ENCODE assay signal across 1 cellular context in the genomic region with DNA sequence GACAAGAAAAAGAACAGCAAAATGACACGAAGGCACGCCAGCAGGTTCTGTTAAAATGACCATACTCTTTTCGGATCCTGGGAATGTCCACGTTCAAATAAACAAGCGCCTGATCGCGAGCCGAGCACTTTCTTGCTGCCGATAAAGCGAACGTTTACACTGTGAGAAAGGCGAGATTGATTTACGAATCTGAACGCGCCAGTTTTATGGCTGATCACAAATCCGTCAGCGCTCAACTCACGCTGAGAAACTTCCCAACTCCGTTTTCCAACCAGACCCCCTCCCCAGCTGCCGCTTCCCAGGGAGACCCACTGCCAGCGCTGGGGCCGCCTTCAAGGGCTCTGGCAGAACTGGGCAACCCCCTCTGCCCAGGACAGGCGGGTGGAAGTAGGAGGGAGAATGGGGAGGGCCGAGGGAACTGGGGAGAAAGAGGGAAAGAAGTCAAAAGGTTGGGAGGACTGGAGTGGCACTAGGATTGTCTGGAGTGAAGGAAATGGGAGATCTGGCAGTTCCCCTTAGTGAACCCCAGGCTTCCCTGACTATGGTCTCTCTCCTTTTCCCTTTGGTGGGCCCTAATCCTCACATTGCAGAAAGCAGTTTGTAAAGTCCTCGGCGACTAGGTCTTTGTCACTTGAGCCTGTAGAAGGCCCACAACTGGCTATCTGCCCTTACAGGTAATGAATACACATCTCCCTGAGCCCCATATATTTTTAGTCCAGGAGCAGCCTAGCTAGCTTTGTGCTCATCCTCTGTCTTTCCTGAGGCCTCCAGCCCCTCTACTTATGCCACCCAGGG.
TF ChIP-seq lines count a peak whose summit lies in the region.

No MANE protein-coding gene starts in this region.

TF ChIP-seq in HEK293, 187 proteins besides CTCF, POLR2A, EP300 and RAD21 (continued from another document and continues in another):
- TF ChIP-seq, protein P1, sequence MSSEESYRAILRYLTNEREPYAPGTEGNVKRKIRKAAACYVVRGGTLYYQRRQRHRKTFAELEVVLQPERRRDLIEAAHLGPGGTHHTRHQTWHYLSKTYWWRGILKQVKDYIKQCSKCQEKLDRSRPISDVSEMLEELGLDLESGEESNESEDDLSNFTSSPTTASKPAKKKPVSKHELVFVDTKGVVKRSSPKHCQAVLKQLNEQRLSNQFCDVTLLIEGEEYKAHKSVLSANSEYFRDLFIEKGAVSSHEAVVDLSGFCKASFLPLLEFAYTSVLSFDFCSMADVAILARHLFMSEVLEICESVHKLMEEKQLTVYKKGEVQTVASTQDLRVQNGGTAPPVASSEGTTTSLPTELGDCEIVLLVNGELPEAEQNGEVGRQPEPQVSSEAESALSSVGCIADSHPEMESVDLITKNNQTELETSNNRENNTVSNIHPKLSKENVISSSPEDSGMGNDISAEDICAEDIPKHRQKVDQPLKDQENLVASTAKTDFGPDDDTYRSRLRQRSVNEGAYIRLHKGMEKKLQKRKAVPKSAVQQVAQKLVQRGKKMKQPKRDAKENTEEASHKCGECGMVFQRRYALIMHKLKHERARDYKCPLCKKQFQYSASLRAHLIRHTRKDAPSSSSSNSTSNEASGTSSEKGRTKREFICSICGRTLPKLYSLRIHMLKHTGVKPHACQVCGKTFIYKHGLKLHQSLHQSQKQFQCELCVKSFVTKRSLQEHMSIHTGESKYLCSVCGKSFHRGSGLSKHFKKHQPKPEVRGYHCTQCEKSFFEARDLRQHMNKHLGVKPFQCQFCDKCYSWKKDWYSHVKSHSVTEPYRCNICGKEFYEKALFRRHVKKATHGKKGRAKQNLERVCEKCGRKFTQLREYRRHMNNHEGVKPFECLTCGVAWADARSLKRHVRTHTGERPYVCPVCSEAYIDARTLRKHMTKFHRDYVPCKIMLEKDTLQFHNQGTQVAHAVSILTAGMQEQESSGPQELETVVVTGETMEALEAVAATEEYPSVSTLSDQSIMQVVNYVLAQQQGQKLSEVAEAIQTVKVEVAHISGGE (tag by site-specific recombination; conservative IDR thresholded peaks at IDR 0.05; ENCODE audit: low read depth): peak; percentile 29; the same call in 1 of the 2 replicates
- TF ChIP-seq, protein P2, sequence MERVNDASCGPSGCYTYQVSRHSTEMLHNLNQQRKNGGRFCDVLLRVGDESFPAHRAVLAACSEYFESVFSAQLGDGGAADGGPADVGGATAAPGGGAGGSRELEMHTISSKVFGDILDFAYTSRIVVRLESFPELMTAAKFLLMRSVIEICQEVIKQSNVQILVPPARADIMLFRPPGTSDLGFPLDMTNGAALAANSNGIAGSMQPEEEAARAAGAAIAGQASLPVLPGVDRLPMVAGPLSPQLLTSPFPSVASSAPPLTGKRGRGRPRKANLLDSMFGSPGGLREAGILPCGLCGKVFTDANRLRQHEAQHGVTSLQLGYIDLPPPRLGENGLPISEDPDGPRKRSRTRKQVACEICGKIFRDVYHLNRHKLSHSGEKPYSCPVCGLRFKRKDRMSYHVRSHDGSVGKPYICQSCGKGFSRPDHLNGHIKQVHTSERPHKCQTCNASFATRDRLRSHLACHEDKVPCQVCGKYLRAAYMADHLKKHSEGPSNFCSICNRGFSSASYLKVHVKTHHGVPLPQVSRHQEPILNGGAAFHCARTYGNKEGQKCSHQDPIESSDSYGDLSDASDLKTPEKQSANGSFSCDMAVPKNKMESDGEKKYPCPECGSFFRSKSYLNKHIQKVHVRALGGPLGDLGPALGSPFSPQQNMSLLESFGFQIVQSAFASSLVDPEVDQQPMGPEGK (tag by site-specific recombination; IDR thresholded peaks at IDR 0.05): peak; percentile 84
- TF ChIP-seq ZNF777 (tag by site-specific recombination; IDR thresholded peaks at IDR 0.05; ENCODE audit: borderline replicate concordance): no peak
- peak; percentile 62; the same call in 1 of the 2 replicates for TF ChIP-seq ZBTB48 (tag by site-specific recombination; IDR thresholded peaks at IDR 0.05)
- peak; percentile 89 for TF ChIP-seq ZBTB8A (tag by site-specific recombination; IDR thresholded peaks at IDR 0.05)
- TF ChIP-seq HOXA7 (CRISPR knock-in tag; IDR thresholded peaks at IDR 0.05; ENCODE audit: borderline replicate concordance): no peak
- no peak for TF ChIP-seq KLF1 (tag by site-specific recombination; IDR thresholded peaks at IDR 0.05)
- TF ChIP-seq, protein P3, sequence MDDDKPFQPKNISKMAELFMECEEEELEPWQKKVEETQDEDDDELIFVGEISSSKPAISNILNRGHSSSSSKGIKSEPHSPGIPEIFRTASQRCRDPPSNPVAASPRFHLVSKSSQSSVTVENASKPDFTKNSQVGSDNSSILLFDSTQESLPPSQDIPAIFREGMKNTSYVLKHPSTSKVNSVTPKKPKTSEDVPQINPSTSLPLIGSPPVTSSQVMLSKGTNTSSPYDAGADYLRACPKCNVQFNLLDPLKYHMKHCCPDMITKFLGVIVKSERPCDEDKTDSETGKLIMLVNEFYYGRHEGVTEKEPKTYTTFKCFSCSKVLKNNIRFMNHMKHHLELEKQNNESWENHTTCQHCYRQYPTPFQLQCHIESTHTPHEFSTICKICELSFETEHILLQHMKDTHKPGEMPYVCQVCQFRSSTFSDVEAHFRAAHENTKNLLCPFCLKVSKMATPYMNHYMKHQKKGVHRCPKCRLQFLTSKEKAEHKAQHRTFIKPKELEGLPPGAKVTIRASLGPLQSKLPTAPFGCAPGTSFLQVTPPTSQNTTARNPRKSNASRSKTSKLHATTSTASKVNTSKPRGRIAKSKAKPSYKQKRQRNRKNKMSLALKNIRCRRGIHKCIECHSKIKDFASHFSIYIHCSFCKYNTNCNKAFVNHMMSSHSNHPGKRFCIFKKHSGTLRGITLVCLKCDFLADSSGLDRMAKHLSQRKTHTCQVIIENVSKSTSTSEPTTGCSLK (tag by site-specific recombination; IDR thresholded peaks at IDR 0.05): no peak
- peak; percentile 45; the same call in 1 of the 2 replicates for TF ChIP-seq ZNF2 (tag by site-specific recombination; IDR thresholded peaks at IDR 0.05)
- no peak for TF ChIP-seq ZNF404 (tag by site-specific recombination; IDR thresholded peaks at IDR 0.05)
- no peak for TF ChIP-seq SALL2 (tag by site-specific recombination; IDR thresholded peaks at IDR 0.05; ENCODE audit: borderline replicate concordance)
- TF ChIP-seq ZNF830 (tag by site-specific recombination; IDR thresholded peaks at IDR 0.05; ENCODE audit: low read depth): no peak
- peak; percentile 95 for TF ChIP-seq GFI1B (tag by site-specific recombination; IDR thresholded peaks at IDR 0.05)
- no peak for TF ChIP-seq ZNF138 (tag by site-specific recombination; IDR thresholded peaks at IDR 0.05; ENCODE audit: borderline replicate concordance)
- peak; percentile 42; the same call in 1 of the 2 replicates for TF ChIP-seq ZNF76 (tag by site-specific recombination; IDR thresholded peaks at IDR 0.05; ENCODE audit: borderline replicate concordance, low read depth)
- TF ChIP-seq, protein P4, sequence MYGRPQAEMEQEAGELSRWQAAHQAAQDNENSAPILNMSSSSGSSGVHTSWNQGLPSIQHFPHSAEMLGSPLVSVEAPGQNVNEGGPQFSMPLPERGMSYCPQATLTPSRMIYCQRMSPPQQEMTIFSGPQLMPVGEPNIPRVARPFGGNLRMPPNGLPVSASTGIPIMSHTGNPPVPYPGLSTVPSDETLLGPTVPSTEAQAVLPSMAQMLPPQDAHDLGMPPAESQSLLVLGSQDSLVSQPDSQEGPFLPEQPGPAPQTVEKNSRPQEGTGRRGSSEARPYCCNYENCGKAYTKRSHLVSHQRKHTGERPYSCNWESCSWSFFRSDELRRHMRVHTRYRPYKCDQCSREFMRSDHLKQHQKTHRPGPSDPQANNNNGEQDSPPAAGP (tag by site-specific recombination; IDR thresholded peaks at IDR 0.05): peak; percentile 61; the same call in 1 of the 2 replicates
- peak; percentile 25 for TF ChIP-seq SP2 (tag by site-specific recombination; IDR thresholded peaks at IDR 0.05)
- TF ChIP-seq OSR2 (tag by site-specific recombination; IDR thresholded peaks at IDR 0.05): peak; percentile 76
- TF ChIP-seq ZNF16 (tag by site-specific recombination; IDR thresholded peaks at IDR 0.05; ENCODE audit: low read depth): no peak
- TF ChIP-seq, protein P5, sequence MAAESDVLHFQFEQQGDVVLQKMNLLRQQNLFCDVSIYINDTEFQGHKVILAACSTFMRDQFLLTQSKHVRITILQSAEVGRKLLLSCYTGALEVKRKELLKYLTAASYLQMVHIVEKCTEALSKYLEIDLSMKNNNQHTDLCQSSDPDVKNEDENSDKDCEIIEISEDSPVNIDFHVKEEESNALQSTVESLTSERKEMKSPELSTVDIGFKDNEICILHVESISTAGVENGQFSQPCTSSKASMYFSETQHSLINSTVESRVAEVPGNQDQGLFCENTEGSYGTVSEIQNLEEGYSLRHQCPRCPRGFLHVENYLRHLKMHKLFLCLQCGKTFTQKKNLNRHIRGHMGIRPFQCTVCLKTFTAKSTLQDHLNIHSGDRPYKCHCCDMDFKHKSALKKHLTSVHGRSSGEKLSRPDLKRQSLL (tag by site-specific recombination; IDR thresholded peaks at IDR 0.05): no peak
- 0 out of 2 replicates have a peak, but pooled peaks have one; percentile 12 for TF ChIP-seq ZBTB21 (tag by site-specific recombination; IDR thresholded peaks at IDR 0.05)
- peak; percentile 26 for TF ChIP-seq ZNF24 (tag by site-specific recombination; IDR thresholded peaks at IDR 0.05)
- no peak for TF ChIP-seq ZNF239 (tag by site-specific recombination; IDR thresholded peaks at IDR 0.05)
- peak; percentile 99 for TF ChIP-seq FEZF1 (tag by site-specific recombination; IDR thresholded peaks at IDR 0.05)
- no peak for TF ChIP-seq KLF16 (tag by site-specific recombination; IDR thresholded peaks at IDR 0.05)
- no peak for TF ChIP-seq ZNF747 (tag by site-specific recombination; IDR thresholded peaks at IDR 0.05)
- no peak for TF ChIP-seq ZNF658 (tag by site-specific recombination; IDR thresholded peaks at IDR 0.05)
- TF ChIP-seq ZNF654 (tag by site-specific recombination; IDR thresholded peaks at IDR 0.05; ENCODE audit: low read depth): no peak
- no peak; the same call in 1 of the 2 replicates for TF ChIP-seq OVOL3 (tag by site-specific recombination; IDR thresholded peaks at IDR 0.05)
- TF ChIP-seq ZNF211 (tag by site-specific recombination; IDR thresholded peaks at IDR 0.05; ENCODE audit: low read depth): no peak
- TF ChIP-seq, protein P6, sequence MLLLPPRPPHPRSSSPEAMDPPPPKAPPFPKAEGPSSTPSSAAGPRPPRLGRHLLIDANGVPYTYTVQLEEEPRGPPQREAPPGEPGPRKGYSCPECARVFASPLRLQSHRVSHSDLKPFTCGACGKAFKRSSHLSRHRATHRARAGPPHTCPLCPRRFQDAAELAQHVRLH (tag by site-specific recombination; IDR thresholded peaks at IDR 0.05): peak; percentile 79
- TF ChIP-seq ZNF521 (tag by site-specific recombination; IDR thresholded peaks at IDR 0.05): no peak
- no peak for TF ChIP-seq ZBTB7A (tag by site-specific recombination; IDR thresholded peaks at IDR 0.05; ENCODE audit: low read depth)
- peak; percentile 49; the same call in 1 of the 2 replicates for TF ChIP-seq YY1 (tag by site-specific recombination; IDR thresholded peaks at IDR 0.05)
- TF ChIP-seq BCL11B (tag by site-specific recombination; IDR thresholded peaks at IDR 0.05; ENCODE audit: low read depth): peak; percentile 93
- TF ChIP-seq ZIC2 (tag by site-specific recombination; IDR thresholded peaks at IDR 0.05): peak; percentile 97
- no peak for TF ChIP-seq RBAK (tag by site-specific recombination; IDR thresholded peaks at IDR 0.05)
- TF ChIP-seq ZNF529 (tag by site-specific recombination; IDR thresholded peaks at IDR 0.05; ENCODE audit: insufficient replicate concordance): no peak
- TF ChIP-seq MEIS1 (CRISPR knock-in tag; IDR thresholded peaks at IDR 0.05; ENCODE audit: borderline replicate concordance): no peak
- TF ChIP-seq, protein P7, sequence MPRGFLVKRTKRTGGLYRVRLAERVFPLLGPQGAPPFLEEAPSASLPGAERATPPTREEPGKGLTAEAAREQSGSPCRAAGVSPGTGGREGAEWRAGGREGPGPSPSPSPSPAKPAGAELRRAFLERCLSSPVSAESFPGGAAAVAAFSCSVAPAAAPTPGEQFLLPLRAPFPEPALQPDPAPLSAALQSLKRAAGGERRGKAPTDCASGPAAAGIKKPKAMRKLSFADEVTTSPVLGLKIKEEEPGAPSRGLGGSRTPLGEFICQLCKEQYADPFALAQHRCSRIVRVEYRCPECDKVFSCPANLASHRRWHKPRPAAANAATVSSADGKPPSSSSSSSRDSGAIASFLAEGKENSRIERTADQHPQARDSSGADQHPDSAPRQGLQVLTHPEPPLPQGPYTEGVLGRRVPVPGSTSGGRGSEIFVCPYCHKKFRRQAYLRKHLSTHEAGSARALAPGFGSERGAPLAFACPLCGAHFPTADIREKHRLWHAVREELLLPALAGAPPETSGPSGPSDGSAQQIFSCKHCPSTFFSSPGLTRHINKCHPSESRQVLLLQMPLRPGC (tag by site-specific recombination; IDR thresholded peaks at IDR 0.05): peak; percentile 76
- TF ChIP-seq, protein P8, sequence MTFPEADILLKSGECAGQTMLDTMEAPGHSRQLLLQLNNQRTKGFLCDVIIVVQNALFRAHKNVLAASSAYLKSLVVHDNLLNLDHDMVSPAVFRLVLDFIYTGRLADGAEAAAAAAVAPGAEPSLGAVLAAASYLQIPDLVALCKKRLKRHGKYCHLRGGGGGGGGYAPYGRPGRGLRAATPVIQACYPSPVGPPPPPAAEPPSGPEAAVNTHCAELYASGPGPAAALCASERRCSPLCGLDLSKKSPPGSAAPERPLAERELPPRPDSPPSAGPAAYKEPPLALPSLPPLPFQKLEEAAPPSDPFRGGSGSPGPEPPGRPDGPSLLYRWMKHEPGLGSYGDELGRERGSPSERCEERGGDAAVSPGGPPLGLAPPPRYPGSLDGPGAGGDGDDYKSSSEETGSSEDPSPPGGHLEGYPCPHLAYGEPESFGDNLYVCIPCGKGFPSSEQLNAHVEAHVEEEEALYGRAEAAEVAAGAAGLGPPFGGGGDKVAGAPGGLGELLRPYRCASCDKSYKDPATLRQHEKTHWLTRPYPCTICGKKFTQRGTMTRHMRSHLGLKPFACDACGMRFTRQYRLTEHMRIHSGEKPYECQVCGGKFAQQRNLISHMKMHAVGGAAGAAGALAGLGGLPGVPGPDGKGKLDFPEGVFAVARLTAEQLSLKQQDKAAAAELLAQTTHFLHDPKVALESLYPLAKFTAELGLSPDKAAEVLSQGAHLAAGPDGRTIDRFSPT (tag by site-specific recombination; IDR thresholded peaks at IDR 0.05): peak; percentile 94
- no peak for TF ChIP-seq ZNF571 (tag by site-specific recombination; IDR thresholded peaks at IDR 0.05)
- TF ChIP-seq IKZF3 (tag by site-specific recombination; IDR thresholded peaks at IDR 0.05): peak; percentile 99
- TF ChIP-seq ZNF660 (tag by site-specific recombination; IDR thresholded peaks at IDR 0.05): 0 out of 2 replicates have a peak, but pooled peaks have one; percentile 5
- TF ChIP-seq ZNF366 (tag by site-specific recombination; conservative IDR thresholded peaks at IDR 0.05): peak; percentile 64
- no peak for TF ChIP-seq ZNF624 (tag by site-specific recombination; IDR thresholded peaks at IDR 0.05)
- TF ChIP-seq, protein P9, sequence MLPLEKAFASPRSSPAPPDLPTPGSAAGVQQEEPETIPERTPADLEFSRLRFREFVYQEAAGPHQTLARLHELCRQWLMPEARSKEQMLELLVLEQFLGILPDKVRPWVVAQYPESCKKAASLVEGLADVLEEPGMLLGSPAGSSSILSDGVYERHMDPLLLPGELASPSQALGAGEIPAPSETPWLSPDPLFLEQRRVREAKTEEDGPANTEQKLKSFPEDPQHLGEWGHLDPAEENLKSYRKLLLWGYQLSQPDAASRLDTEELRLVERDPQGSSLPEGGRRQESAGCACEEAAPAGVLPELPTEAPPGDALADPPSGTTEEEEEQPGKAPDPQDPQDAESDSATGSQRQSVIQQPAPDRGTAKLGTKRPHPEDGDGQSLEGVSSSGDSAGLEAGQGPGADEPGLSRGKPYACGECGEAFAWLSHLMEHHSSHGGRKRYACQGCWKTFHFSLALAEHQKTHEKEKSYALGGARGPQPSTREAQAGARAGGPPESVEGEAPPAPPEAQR (tag by site-specific recombination; IDR thresholded peaks at IDR 0.05): no peak
- no peak; the same call in 1 of the 2 replicates for TF ChIP-seq ZNF394 (tag by site-specific recombination; IDR thresholded peaks at IDR 0.05; ENCODE audit: borderline replicate concordance)
